8 cellular contexts compared by ENCODE assay signal in genomic region chr12:121626853-121627623, GRCh38. TPM values are rescaled to one million over a fixed set of nuclear protein-coding genes. Genes with fewer than 3 reads are reported as not detected.
DNase-seq lines count a peak whose midpoint lies in the region; ATAC-seq and TF ChIP-seq lines count a peak whose summit lies in the region.

No MANE protein-coding gene starts in this region.

- H3K4me3 ChIP-seq in dorsolateral prefrontal cortex, result peak overlapping the region; percentile 55 to 89 (median 72)

- DNase-seq in NCI-H82 (lab: John Stamatoyannopoulos, UW) (peak; percentile 80), NCI-H82 treated with DMSO at 0.1 percent for 48 hours (lab: John Stamatoyannopoulos, UW; ENCODE audit: unreplicated experiment) (no peak), NCI-H2227 (lab: John Stamatoyannopoulos, UW; ENCODE audit: unreplicated experiment) (peak; percentile 72), dorsolateral prefrontal cortex (peak; percentile 17 to 63 (median 54)), lung microvascular endothelial cell (ENCODE audit: low read depth in 2 of 2) (peak; percentile 75 to 80)
- DNase-seq in activated CD4-positive, alpha-beta T cell treated with anti-CD3 and anti-CD28 coated beads, Interleukin-2, amount 50 U/mL, for 48 hours, result peak; percentile 88 to 92
- peak; percentile 73 for DNase-seq in stimulated activated CD8-positive, alpha-beta memory T cell treated with anti-CD3 and anti-CD28 coated beads, Interleukin-12 subunit alpha, Interleukin-12 subunit beta, amount 100 ng/mL, for 24 hours (ENCODE audit: extremely low read depth)

- TF ChIP-seq CTCF in dorsolateral prefrontal cortex (IDR thresholded peaks at IDR 0.05 in 54 of 56, conservative IDR thresholded peaks at IDR 0.05 in 2 of 56; ENCODE audit: low read depth in 1 of 56, partially characterized antibody in 56 of 56), result peak in 4 of 56 donors; percentile 9 to 17 (median 14)

- peak overlapping the region; percentile 49 to 96 (median 88) for H3K27ac ChIP-seq in dorsolateral prefrontal cortex

- intact Hi-C loops in dorsolateral prefrontal cortex (cut with DNase I), result loop anchor here (1.0 to 10.0 kb wide), 7 partner anchors 45 to 272 kb away; partner anchors contain the start of genes ANAPC5 (in 1 of the 2) and KDM2B (in 1 of the 2)

- no peaks in the 10 kb centered on the region for H3K27me3 ChIP-seq in dorsolateral prefrontal cortex

- ATAC-seq in HG02840 (IDR thresholded peaks at IDR 0.05; ENCODE audit: low FRiP score, unreplicated experiment), result peak; percentile 27

RNA-seq across cellular contexts. Expression of gene ORAI1, which starts 0.7 kb away (rescaled TPM):
- total RNA-seq in dorsolateral prefrontal cortex (1 to 10 TPM; 1.9 to 9.7 (median 4.6) TPM), lung microvascular endothelial cell (6.5 and 7.5 TPM in 2 replicates)

RNA-seq across cellular contexts. Expression of gene MORN3, which starts 42.4 kb away (rescaled TPM):
- total RNA-seq in dorsolateral prefrontal cortex (10 to 100 TPM in 1 of 120 experiments, 1 to 10 TPM in 119; 1.5 to 11.8 (median 3.9) TPM), lung microvascular endothelial cell (under 0.01 and 0.44 TPM in 2 replicates)

RNA-seq across cellular contexts. Expression of gene KDM2B, which starts 46.2 kb away (rescaled TPM):
- 10 to 100 TPM; 32.1 to 60.8 (median 45.3) TPM for total RNA-seq in dorsolateral prefrontal cortex
- total RNA-seq in lung microvascular endothelial cell, result 14.8 and 20.0 TPM in 2 replicates
